1 cellular context compared by ENCODE assay signal in the genomic region with DNA sequence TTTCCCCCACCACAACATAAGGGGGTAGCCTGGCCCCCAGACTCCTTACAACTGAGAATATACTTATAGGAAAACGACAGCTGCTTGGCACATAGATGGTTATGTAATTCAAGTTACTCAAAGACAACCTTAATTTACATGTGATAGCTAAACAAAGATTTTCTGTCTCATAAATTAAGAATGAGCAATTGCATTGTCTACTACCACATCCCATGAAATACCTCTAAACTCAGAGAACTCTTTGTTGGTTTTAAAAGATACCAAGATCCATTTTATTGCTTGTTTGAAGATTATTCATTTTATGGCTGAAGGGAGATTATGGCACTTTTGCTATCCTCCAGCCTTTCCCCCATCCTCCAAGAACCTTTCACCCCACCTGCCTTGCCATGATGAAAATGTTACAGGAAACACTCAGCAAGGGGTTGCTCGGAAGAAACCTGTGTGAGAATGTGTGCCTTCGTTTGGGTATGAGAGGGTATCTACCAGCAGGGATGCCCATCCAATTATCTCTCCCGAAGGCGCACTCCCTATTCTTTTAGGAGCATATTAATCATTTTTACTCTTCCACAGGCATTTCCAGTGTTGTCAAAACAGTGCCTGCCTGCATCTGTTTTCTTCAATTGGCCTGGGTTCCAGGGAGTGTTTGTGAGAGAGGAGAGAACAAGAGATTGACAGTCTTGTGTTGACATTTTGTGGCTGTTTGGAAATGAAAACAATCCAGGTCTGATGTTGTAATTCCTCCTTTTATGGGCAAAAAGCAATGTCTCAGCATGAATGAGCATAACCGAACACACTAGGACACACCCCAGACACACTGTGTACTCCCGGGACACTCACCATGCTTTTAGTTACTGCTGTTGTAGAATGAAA.
TF ChIP-seq lines count a peak whose summit lies in the region.

No MANE protein-coding gene starts in this region.

TF ChIP-seq in HepG2, 621 proteins besides CTCF, POLR2A, EP300 and RAD21 (continued from another document):
- TF ChIP-seq, protein P1, sequence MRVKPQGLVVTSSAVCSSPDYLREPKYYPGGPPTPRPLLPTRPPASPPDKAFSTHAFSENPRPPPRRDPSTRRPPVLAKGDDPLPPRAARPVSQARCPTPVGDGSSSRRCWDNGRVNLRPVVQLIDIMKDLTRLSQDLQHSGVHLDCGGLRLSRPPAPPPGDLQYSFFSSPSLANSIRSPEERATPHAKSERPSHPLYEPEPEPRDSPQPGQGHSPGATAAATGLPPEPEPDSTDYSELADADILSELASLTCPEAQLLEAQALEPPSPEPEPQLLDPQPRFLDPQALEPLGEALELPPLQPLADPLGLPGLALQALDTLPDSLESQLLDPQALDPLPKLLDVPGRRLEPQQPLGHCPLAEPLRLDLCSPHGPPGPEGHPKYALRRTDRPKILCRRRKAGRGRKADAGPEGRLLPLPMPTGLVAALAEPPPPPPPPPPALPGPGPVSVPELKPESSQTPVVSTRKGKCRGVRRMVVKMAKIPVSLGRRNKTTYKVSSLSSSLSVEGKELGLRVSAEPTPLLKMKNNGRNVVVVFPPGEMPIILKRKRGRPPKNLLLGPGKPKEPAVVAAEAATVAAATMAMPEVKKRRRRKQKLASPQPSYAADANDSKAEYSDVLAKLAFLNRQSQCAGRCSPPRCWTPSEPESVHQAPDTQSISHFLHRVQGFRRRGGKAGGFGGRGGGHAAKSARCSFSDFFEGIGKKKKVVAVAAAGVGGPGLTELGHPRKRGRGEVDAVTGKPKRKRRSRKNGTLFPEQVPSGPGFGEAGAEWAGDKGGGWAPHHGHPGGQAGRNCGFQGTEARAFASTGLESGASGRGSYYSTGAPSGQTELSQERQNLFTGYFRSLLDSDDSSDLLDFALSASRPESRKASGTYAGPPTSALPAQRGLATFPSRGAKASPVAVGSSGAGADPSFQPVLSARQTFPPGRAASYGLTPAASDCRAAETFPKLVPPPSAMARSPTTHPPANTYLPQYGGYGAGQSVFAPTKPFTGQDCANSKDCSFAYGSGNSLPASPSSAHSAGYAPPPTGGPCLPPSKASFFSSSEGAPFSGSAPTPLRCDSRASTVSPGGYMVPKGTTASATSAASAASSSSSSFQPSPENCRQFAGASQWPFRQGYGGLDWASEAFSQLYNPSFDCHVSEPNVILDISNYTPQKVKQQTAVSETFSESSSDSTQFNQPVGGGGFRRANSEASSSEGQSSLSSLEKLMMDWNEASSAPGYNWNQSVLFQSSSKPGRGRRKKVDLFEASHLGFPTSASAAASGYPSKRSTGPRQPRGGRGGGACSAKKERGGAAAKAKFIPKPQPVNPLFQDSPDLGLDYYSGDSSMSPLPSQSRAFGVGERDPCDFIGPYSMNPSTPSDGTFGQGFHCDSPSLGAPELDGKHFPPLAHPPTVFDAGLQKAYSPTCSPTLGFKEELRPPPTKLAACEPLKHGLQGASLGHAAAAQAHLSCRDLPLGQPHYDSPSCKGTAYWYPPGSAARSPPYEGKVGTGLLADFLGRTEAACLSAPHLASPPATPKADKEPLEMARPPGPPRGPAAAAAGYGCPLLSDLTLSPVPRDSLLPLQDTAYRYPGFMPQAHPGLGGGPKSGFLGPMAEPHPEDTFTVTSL (CRISPR knock-in tag; IDR thresholded peaks at IDR 0.05; ENCODE audit: borderline replicate concordance), result peak; percentile 58; the same call in 1 of the 2 replicates
- TF ChIP-seq KAT8 (CRISPR knock-in tag; IDR thresholded peaks at IDR 0.05) (peak; percentile 50; the same call in 1 of the 2 replicates), NR2F6 (IDR thresholded peaks at IDR 0.05) (no peak), NR2F6 (CRISPR knock-in tag; IDR thresholded peaks at IDR 0.05) (peak; percentile 62; the same call in 1 of the 2 replicates), SRF (IDR thresholded peaks at IDR 0.05; ENCODE audit: low read depth, low read length) (peak; percentile 99), FOXA1 (IDR thresholded peaks at IDR 0.05) (0 out of 2 replicates have a peak, but pooled peaks have one; percentile 51), FOXA1 (CRISPR knock-in tag; IDR thresholded peaks at IDR 0.05) (peak; percentile 94), TGIF2 (CRISPR knock-in tag; IDR thresholded peaks at IDR 0.05) (0 out of 2 replicates have a peak, but pooled peaks have one; percentile 46), MED1 (CRISPR knock-in tag; IDR thresholded peaks at IDR 0.05) (peak; percentile 87), FOXA3 (CRISPR knock-in tag; IDR thresholded peaks at IDR 0.05) (peak; percentile 97), HDAC2 (CRISPR knock-in tag; IDR thresholded peaks at IDR 0.05) (peak; percentile 73), NAIF1 (CRISPR knock-in tag; IDR thresholded peaks at IDR 0.05; ENCODE audit: borderline replicate concordance) (0 out of 2 replicates have a peak, but pooled peaks have one; percentile 36), NFIC (IDR thresholded peaks at IDR 0.05; ENCODE audit: low read length) (peak; percentile 58; the same call in 1 of the 2 replicates), HHEX (CRISPR knock-in tag; IDR thresholded peaks at IDR 0.05) (0 out of 2 replicates have a peak, but pooled peaks have one; percentile 25), ZNF343 (CRISPR knock-in tag; IDR thresholded peaks at IDR 0.05) (no peak), MEIS1 (CRISPR knock-in tag; IDR thresholded peaks at IDR 0.05; ENCODE audit: borderline replicate concordance) (peak; percentile 98), HNF4A (CRISPR knock-in tag; IDR thresholded peaks at IDR 0.05) (peak; percentile 37; the same call in 1 of the 2 replicates), ZMAT3 (CRISPR knock-in tag; conservative IDR thresholded peaks at IDR 0.05) (no peak)
- TF ChIP-seq, protein P2, sequence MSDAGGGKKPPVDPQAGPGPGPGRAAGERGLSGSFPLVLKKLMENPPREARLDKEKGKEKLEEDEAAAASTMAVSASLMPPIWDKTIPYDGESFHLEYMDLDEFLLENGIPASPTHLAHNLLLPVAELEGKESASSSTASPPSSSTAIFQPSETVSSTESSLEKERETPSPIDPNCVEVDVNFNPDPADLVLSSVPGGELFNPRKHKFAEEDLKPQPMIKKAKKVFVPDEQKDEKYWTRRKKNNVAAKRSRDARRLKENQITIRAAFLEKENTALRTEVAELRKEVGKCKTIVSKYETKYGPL (CRISPR knock-in tag; IDR thresholded peaks at IDR 0.05), result no peak
- TF ChIP-seq, protein P3, sequence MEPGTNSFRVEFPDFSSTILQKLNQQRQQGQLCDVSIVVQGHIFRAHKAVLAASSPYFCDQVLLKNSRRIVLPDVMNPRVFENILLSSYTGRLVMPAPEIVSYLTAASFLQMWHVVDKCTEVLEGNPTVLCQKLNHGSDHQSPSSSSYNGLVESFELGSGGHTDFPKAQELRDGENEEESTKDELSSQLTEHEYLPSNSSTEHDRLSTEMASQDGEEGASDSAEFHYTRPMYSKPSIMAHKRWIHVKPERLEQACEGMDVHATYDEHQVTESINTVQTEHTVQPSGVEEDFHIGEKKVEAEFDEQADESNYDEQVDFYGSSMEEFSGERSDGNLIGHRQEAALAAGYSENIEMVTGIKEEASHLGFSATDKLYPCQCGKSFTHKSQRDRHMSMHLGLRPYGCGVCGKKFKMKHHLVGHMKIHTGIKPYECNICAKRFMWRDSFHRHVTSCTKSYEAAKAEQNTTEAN (CRISPR knock-in tag; conservative IDR thresholded peaks at IDR 0.05), result peak; percentile 70
- TF ChIP-seq, protein P4, sequence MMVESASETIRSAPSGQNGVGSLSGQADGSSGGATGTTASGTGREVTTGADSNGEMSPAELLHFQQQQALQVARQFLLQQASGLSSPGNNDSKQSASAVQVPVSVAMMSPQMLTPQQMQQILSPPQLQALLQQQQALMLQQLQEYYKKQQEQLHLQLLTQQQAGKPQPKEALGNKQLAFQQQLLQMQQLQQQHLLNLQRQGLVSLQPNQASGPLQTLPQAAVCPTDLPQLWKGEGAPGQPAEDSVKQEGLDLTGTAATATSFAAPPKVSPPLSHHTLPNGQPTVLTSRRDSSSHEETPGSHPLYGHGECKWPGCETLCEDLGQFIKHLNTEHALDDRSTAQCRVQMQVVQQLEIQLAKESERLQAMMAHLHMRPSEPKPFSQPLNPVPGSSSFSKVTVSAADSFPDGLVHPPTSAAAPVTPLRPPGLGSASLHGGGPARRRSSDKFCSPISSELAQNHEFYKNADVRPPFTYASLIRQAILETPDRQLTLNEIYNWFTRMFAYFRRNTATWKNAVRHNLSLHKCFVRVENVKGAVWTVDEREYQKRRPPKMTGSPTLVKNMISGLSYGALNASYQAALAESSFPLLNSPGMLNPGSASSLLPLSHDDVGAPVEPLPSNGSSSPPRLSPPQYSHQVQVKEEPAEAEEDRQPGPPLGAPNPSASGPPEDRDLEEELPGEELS (CRISPR knock-in tag; IDR thresholded peaks at IDR 0.05), result peak; percentile 96
- TF ChIP-seq, protein P5, sequence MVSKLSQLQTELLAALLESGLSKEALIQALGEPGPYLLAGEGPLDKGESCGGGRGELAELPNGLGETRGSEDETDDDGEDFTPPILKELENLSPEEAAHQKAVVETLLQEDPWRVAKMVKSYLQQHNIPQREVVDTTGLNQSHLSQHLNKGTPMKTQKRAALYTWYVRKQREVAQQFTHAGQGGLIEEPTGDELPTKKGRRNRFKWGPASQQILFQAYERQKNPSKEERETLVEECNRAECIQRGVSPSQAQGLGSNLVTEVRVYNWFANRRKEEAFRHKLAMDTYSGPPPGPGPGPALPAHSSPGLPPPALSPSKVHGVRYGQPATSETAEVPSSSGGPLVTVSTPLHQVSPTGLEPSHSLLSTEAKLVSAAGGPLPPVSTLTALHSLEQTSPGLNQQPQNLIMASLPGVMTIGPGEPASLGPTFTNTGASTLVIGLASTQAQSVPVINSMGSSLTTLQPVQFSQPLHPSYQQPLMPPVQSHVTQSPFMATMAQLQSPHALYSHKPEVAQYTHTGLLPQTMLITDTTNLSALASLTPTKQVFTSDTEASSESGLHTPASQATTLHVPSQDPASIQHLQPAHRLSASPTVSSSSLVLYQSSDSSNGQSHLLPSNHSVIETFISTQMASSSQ (IDR thresholded peaks at IDR 0.05; ENCODE audit: low read depth), result no peak
- TF ChIP-seq, protein P5 (CRISPR knock-in tag; IDR thresholded peaks at IDR 0.05; ENCODE audit: borderline replicate concordance), result peak; percentile 37; the same call in 1 of the 2 replicates
- TF ChIP-seq, protein P6, sequence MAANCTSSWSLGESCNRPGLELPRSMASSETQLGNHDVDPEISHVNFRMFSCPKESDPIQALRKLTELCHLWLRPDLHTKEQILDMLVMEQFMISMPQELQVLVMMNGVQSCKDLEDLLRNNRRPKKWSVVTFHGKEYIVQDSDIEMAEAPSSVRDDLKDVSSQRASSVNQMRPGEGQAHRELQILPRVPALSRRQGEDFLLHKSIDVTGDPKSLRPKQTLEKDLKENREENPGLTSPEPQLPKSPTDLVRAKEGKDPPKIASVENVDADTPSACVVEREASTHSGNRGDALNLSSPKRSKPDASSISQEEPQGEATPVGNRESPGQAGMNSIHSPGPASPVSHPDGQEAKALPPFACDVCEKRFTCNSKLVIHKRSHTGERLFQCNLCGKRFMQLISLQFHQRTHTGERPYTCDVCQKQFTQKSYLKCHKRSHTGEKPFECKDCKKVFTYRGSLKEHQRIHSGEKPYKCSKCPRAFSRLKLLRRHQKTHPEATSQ (CRISPR knock-in tag; IDR thresholded peaks at IDR 0.05; ENCODE audit: borderline replicate concordance), result no peak
- TF ChIP-seq, protein P7, sequence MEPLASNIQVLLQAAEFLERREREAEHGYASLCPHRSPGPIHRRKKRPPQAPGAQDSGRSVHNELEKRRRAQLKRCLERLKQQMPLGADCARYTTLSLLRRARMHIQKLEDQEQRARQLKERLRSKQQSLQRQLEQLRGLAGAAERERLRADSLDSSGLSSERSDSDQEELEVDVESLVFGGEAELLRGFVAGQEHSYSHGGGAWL (CRISPR knock-in tag; IDR thresholded peaks at IDR 0.05), result no peak
- TF ChIP-seq, protein P8, sequence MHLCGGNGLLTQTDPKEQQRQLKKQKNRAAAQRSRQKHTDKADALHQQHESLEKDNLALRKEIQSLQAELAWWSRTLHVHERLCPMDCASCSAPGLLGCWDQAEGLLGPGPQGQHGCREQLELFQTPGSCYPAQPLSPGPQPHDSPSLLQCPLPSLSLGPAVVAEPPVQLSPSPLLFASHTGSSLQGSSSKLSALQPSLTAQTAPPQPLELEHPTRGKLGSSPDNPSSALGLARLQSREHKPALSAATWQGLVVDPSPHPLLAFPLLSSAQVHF (CRISPR knock-in tag; IDR thresholded peaks at IDR 0.05), result no peak
